ENCODE assay signal across 10 cellular contexts in the genomic region with DNA sequence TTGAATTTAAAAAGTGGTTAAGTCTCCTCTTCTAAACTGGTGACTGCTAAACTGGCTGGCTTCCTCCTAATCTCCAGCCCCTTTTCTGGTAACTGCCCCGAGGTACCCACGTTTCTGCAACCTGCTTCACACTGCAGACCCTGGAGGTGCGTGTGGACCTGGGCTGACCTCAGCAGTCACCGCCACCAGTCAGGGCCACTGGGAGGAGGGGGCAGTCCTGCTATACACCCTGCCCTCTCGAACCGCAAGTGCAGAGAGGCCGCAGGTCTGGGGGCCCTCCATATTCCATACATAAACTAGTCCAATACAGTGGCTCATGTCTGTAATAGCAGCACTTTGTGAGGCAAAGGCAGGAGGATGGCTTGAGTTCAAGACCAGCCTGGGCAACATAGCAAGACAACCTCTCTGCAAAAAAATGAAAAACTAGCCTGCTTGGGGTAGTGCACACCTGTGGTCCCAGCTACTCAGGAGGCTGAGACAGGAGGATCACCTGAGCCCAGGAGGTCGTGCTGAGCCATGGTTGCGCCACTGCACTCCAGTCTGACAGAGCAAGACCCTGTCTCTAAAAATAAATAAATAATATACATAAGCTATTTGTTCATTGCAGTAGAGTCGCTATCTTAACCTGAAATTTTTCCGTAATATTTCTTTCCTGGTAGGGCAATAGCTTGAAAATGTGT. TPM values are rescaled to one million over a fixed set of nuclear protein-coding genes. Genes with fewer than 3 reads are reported as not detected.
DNase-seq lines count a peak whose midpoint lies in the region; ATAC-seq and TF ChIP-seq lines count a peak whose summit lies in the region.
"Had no signal": no experiment of that assay in that cellular context is flagged by ENCODE, and none has a peak within 500 bp of the region (broad histone marks: within the 10 kb centered on the region; RNA-seq: fewer than 3 reads in every experiment).

No MANE protein-coding gene starts in this region.

- H3K4me3 ChIP-seq in ectodermal cell (ENCODE audit: insufficient read depth, low read depth, low read length) (no peak overlapping the region), thoracic aorta (no peak overlapping the region)

- no peaks in the 10 kb centered on the region for H3K9me3 ChIP-seq in ectodermal cell (ENCODE audit: control insufficient read depth, low read length)
- H3K9me3 ChIP-seq in thoracic aorta, result no peaks in the 10 kb centered on the region

- DNase-seq in RWPE1 (ENCODE audit: low spot score), result no peak
- DNase-seq in naive thymus-derived CD8-positive, alpha-beta T cell, result no peak
- DNase-seq in thoracic aorta (ENCODE audit: low spot score), result no peak
- no peak for DNase-seq in GM13977 (ENCODE audit: low spot score)
- DNase-seq: activated naive CD4-positive, alpha-beta T cell; NCI-H2107; RPMI8226 had no signal

- peak overlapping the region in 8 of 10 donors; percentile 26 to 97 (median 92) for H3K4me3 Mint-ChIP-seq in naive thymus-derived CD8-positive, alpha-beta T cell

- in situ Hi-C loops in GM13977 (cut with MboI; ENCODE audit: low pct_unique_long_range_greater_than_20kb, low sequenced_read_pairs, unreplicated experiment), result no loop called here

- H3K4me1 Mint-ChIP-seq in naive thymus-derived CD8-positive, alpha-beta T cell, result peaks cover 27 to 71% (median 51%) of the 10 kb centered on the region in 4 donors

- H3K4me1 ChIP-seq in ectodermal cell (ENCODE audit: control insufficient read depth, insufficient read depth, low read length), result peaks cover 43% of the 10 kb centered on the region
- peaks cover 25 to 32% of the 10 kb centered on the region in 2 donors for H3K4me1 ChIP-seq in thoracic aorta (ENCODE audit: control insufficient read depth in 1 of 2, low read depth in 2 of 2)

- ATAC-seq in naive thymus-derived CD8-positive, alpha-beta T cell, result no peak
- ATAC-seq in thoracic aorta (ENCODE audit: insufficient number of reproducible peaks, low FRiP score, low read depth) (no peak), GM21381 (IDR thresholded peaks at IDR 0.05; ENCODE audit: unreplicated experiment) (no peak), HG03520 (IDR thresholded peaks at IDR 0.05; ENCODE audit: unreplicated experiment) (no peak)

- POLR2A ChIA-PET in RWPE1 (lab: Yijun Ruan, JAX; ENCODE audit: low non-redundant PET), result no interaction called here
- POLR2A ChIA-PET in naive thymus-derived CD8-positive, alpha-beta T cell (lab: Charles Lee), result interaction anchor here (0.6 to 3.1 kb wide), 10 partner anchors 10 to 803 kb away, joined by 3 to 27 read pairs (median 5); a partner anchor contains a TSS

- H3K36me3 ChIP-seq in ectodermal cell (ENCODE audit: control insufficient read depth, insufficient read depth, low read length) (peaks cover 19% of the 10 kb centered on the region), thoracic aorta (peaks cover 16% of the 10 kb centered on the region)

- peaks cover 0 to 51% (median 12%) of the 10 kb centered on the region in 3 donors for H3K36me3 Mint-ChIP-seq in naive thymus-derived CD8-positive, alpha-beta T cell

- peak overlapping the region in 8 of 10 donors; percentile 37 to 96 (median 86) for H3K27ac Mint-ChIP-seq in naive thymus-derived CD8-positive, alpha-beta T cell

- 92 to 94% methylated on average over 11 of the region's 11 CpGs for WGBS in ectodermal cell, 2 experiments

- no peaks in the 10 kb centered on the region for H3K9me3 Mint-ChIP-seq in naive thymus-derived CD8-positive, alpha-beta T cell

- H3K27me3 Mint-ChIP-seq in naive thymus-derived CD8-positive, alpha-beta T cell, result no peaks in the 10 kb centered on the region

- CTCF ChIA-PET in RWPE1 (lab: Yijun Ruan, JAX), result interaction anchor here (0.5 to 1.3 kb wide), 2 partner anchors 76 to 81 kb away, joined by 3 to 6 read pairs; no protein-coding TSS in a partner anchor

- H3K27ac ChIP-seq in RWPE1 (peak overlapping the region; percentile 95), ectodermal cell (ENCODE audit: insufficient read depth, low read depth, low read length, poor library complexity, severe bottlenecking) (peak overlapping the region; percentile 56), thoracic aorta (peak overlapping the region; percentile 65 to 71)

- H3K27me3 ChIP-seq in ectodermal cell (ENCODE audit: control insufficient read depth, insufficient read depth, low read length, poor library complexity, severe bottlenecking) (peaks cover 65% of the 10 kb centered on the region), thoracic aorta (replicated peaks; ENCODE audit: insufficient read depth) (no peaks in the 10 kb centered on the region)

- no peak for TF ChIP-seq CTCF in RWPE1 (conservative IDR thresholded peaks at IDR 0.05; ENCODE audit: low read depth)
- no peak for TF ChIP-seq CTCF in thoracic aorta (IDR thresholded peaks at IDR 0.05)
- TF ChIP-seq CTCF in GM13977 (IDR thresholded peaks at IDR 0.05; ENCODE audit: extremely low read depth, insufficient read depth, missing control alignments), result no peak

RNA-seq across cellular contexts. Expression of a gene that starts 25.6 kb away (rescaled TPM):
- polyA plus RNA-seq in ectodermal cell (2013, experiment 1 of 4), result 26.1 TPM
- polyA plus RNA-seq in ectodermal cell (2013, experiment 2 of 4), result 28.8 TPM
- polyA plus RNA-seq in ectodermal cell (2013, experiment 3 of 4), result 21.4 TPM
- polyA plus RNA-seq in ectodermal cell (2013, experiment 4 of 4), result 22.9 TPM
- total RNA-seq in naive thymus-derived CD8-positive, alpha-beta T cell, result 10 to 100 TPM; 36.4 to 37.2 TPM
- 10 to 100 TPM; 15.2 to 19.4 (median 19.3) TPM for polyA plus RNA-seq in naive thymus-derived CD8-positive, alpha-beta T cell
- total RNA-seq in thoracic aorta, result 10 to 100 TPM; 30.9 to 50.1 TPM

RNA-seq across cellular contexts. Expression of a gene that starts 35.0 kb away (rescaled TPM):
- polyA plus RNA-seq in ectodermal cell (2013, experiment 1 of 4), result 29.1 TPM
- 25.8 TPM for polyA plus RNA-seq in ectodermal cell (2013, experiment 2 of 4)
- polyA plus RNA-seq in ectodermal cell (2013, experiment 3 of 4), result 16.5 TPM
- polyA plus RNA-seq in ectodermal cell (2013, experiment 4 of 4), result 20.7 TPM
- 100 to 1,000 TPM; 142 to 144 TPM for total RNA-seq in naive thymus-derived CD8-positive, alpha-beta T cell
- 10 to 100 TPM in 2 of 3 donors, 1 to 10 TPM in 1; 4.7 to 16.7 (median 12.9) TPM for polyA plus RNA-seq in naive thymus-derived CD8-positive, alpha-beta T cell
- 100 to 1,000 TPM; 109 to 131 TPM for total RNA-seq in thoracic aorta
